ENCODE assay signal across 2 cellular contexts in the genomic region with DNA sequence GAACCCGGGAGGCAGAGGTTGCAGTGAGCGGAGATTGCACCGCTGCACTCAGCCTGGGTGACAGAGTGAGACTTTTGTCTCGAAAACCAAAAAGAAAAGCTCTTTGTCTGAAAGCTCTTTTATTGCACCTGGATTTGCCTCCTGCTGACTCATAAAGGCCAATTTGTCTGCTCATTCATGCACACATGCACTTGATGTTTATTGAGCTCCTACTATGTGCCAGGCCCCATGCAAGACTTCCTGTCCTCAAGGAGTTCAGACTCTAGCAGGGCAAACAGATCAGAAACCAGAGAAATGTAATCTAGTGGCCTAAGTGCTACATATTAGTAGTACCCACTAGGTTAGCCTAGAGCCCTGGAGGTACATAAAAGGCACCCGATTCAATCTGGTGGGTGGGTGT.
A peak's percentile ranks its signal among the peaks of the same experiment; 100 is the strongest.
TF ChIP-seq lines count a peak whose summit lies in the region.

No MANE protein-coding gene starts in this region.

TF ChIP-seq in HCT116, 20 proteins besides CTCF, POLR2A, EP300 and RAD21:
- TF ChIP-seq, protein P1, sequence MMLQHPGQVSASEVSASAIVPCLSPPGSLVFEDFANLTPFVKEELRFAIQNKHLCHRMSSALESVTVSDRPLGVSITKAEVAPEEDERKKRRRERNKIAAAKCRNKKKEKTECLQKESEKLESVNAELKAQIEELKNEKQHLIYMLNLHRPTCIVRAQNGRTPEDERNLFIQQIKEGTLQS (IDR thresholded peaks at IDR 0.05) = no peak
- TF ChIP-seq SP1 (IDR thresholded peaks at IDR 0.05; ENCODE audit: low read depth) = 0 out of 2 replicates have a peak, but pooled peaks have one; percentile 7
- peak; percentile 46; the same call in 1 of the 2 replicates for TF ChIP-seq CBX3 (IDR thresholded peaks at IDR 0.05; ENCODE audit: low read depth)

TF ChIP-seq in H1, 55 proteins besides CTCF, POLR2A, EP300 and RAD21:
- TF ChIP-seq SIN3A (conservative IDR thresholded peaks at IDR 0.05 in 1 of 2, IDR thresholded peaks at IDR 0.05 in 1 of 2; ENCODE audit: low read depth in 1 of 2, low read length in 2 of 2) (no peak), SUZ12 (IDR thresholded peaks at IDR 0.05; ENCODE audit: low read length) (no peak), ASH2L (IDR thresholded peaks at IDR 0.05; ENCODE audit: low read length) (no peak), HDAC6 (IDR thresholded peaks at IDR 0.05; ENCODE audit: low read depth, low read length) (no peak), SP4 (IDR thresholded peaks at IDR 0.05; ENCODE audit: low read length) (no peak), RFX5 (IDR thresholded peaks at IDR 0.05; ENCODE audit: borderline replicate concordance, low read depth, low read length) (no peak), TAF1 (IDR thresholded peaks at IDR 0.05; ENCODE audit: low read depth, low read length) (no peak), HDAC2 (IDR thresholded peaks at IDR 0.05; ENCODE audit: borderline replicate concordance in 1 of 2, low read depth in 2 of 2, low read length in 2 of 2) (no peak), EGR1 (IDR thresholded peaks at IDR 0.05; ENCODE audit: borderline replicate concordance, low read depth, low read length) (no peak), JUN (IDR thresholded peaks at IDR 0.05; ENCODE audit: low read depth, low read length) (no peak), CEBPB (IDR thresholded peaks at IDR 0.05; ENCODE audit: low read depth, low read length) (no peak), KDM5A (IDR thresholded peaks at IDR 0.05; ENCODE audit: low read length) (no peak), POLR2AphosphoS5 (IDR thresholded peaks at IDR 0.05; ENCODE audit: low read depth, low read length) (no peak), SRF (IDR thresholded peaks at IDR 0.05; ENCODE audit: low read depth, low read length) (no peak), PHF8 (conservative IDR thresholded peaks at IDR 0.05; ENCODE audit: low read depth, low read length) (no peak)
- TF ChIP-seq, protein P2, sequence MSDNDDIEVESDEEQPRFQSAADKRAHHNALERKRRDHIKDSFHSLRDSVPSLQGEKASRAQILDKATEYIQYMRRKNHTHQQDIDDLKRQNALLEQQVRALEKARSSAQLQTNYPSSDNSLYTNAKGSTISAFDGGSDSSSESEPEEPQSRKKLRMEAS (IDR thresholded peaks at IDR 0.05) = no peak
